10 cellular contexts compared by ENCODE assay signal in genomic region chr3:113287111-113287817, GRCh38.
DNase-seq lines count a peak whose midpoint lies in the region; ATAC-seq, FAIRE-seq and TF ChIP-seq lines count a peak whose summit lies in the region.
"Had no signal": no experiment of that assay in that cellular context is flagged by ENCODE, and none has a peak within 500 bp of the region (broad histone marks: within the 10 kb centered on the region; RNA-seq: fewer than 3 reads in every experiment).

No MANE protein-coding gene starts in this region.

- H3K9me2 ChIP-seq in OCI-LY7 (ENCODE audit: insufficient read depth, low read length): no peaks in the 10 kb centered on the region

- H3K4me2 ChIP-seq in OCI-LY7 (ENCODE audit: low read length): no peak overlapping the region

- peak; percentile 47 for ATAC-seq in Panc1
- no peak for ATAC-seq in activated T-helper 17 cell treated with anti-CD3 and anti-CD28 coated beads, Interleukin-2, amount 50 U/mL, for 72 hours (replicated peaks)

- peaks cover 7% of the 10 kb centered on the region; the same call in 1 of the 2 replicates for H3K27me3 ChIP-seq in Panc1 (ENCODE audit: control insufficient read depth, insufficient read depth, low read length)
- H3K27me3 ChIP-seq in esophagus squamous epithelium: no peaks in the 10 kb centered on the region

- no peaks in the 10 kb centered on the region for H3K4me1 Mint-ChIP-seq in activated T-helper 17 cell treated with anti-CD3 and anti-CD28 coated beads, Interleukin-2, amount 50 U/mL, for 72 hours

- CTCF ChIA-PET in Panc1 (lab: Charles Lee) (interaction anchor here (1.0 to 1.5 kb wide), 3 partner anchors 144 to 290 kb away, joined by 4 to 5 read pairs (median 5); no protein-coding TSS in a partner anchor), OCI-LY7 (lab: Charles Lee; ENCODE audit: unreplicated experiment) (interaction anchor here (1.0 kb wide), 1 partner anchor 290 kb away, joined by 4 read pairs; no protein-coding TSS in a partner anchor)

- DNase-seq in EH (ENCODE audit: low read depth) (peak; percentile 68), Panc1 (ENCODE audit: low read depth, low spot score) (peak; percentile 46), esophagus squamous epithelium (lab: John Stamatoyannopoulos, UW) (no peak), pons (ENCODE audit: low spot score) (peak; percentile 20), OCI-LY7 (ENCODE audit: low spot score) (no peak), GM19239 (ENCODE audit: insufficient read length, low spot score) (no peak)
- DNase-seq in stimulated activated CD4-positive, alpha-beta T cell treated with anti-CD3 and anti-CD28 coated beads, Interleukin-12 subunit alpha, Interleukin-12 subunit beta, amount 100 ng/mL, for 4 hours: no peak
- DNase-seq: cortex of kidney had no signal

- no peak overlapping the region for H3K27ac Mint-ChIP-seq in activated T-helper 17 cell treated with anti-CD3 and anti-CD28 coated beads, Interleukin-2, amount 50 U/mL, for 72 hours

- H3K4me3 Mint-ChIP-seq in activated T-helper 17 cell treated with anti-CD3 and anti-CD28 coated beads, Interleukin-2, amount 50 U/mL, for 72 hours: no peak overlapping the region

- no peaks in the 10 kb centered on the region for H4K20me1 ChIP-seq in OCI-LY7 (ENCODE audit: insufficient read depth, low read length)

- in situ Hi-C loops in Panc1 (cut with HindIII; ENCODE audit: low pct_unique_long_range_greater_than_20kb, low sequenced_read_pairs): no loop called here

- 24 to 42% methylated on average over 10 of the region's 10 CpGs for WGBS in esophagus squamous epithelium, 2 donors

- no TSS peak for BruUV-seq in Panc1 (replicated peaks; lab: Mats Ljungman, UMichigan)
- BruUV-seq in OCI-LY7 (replicated peaks; lab: Mats Ljungman, UMichigan): no TSS peak

- no peaks in the 10 kb centered on the region for H3K36me3 Mint-ChIP-seq in activated T-helper 17 cell treated with anti-CD3 and anti-CD28 coated beads, Interleukin-2, amount 50 U/mL, for 72 hours (ENCODE audit: low read depth)

- no peak for TF ChIP-seq POLR2A in esophagus squamous epithelium (IDR thresholded peaks at IDR 0.05)

- no peak overlapping the region for H3K27ac ChIP-seq in Panc1 (ENCODE audit: low read length)
- H3K27ac ChIP-seq in esophagus squamous epithelium: peak overlapping the region; percentile 42 to 77 (median 64)
- no peak overlapping the region for H3K27ac ChIP-seq in OCI-LY7 (ENCODE audit: low read depth, low read length, poor library complexity, severe bottlenecking)

- intact Hi-C loops in Panc1 (cut with micrococcal nuclease; ENCODE audit: unreplicated experiment): loop anchor here (5.0 kb wide), 2 partner anchors 250 to 340 kb away; no protein-coding TSS in a partner anchor
- intact Hi-C loops in esophagus squamous epithelium (cut with DNase I): loop anchor here (5.0 kb wide), 2 partner anchors 150 to 235 kb away; no protein-coding TSS in a partner anchor
- intact Hi-C loops in OCI-LY7 (cut with micrococcal nuclease; ENCODE audit: unreplicated experiment): loop anchor here (5.0 kb wide), 2 partner anchors 150 to 555 kb away; no protein-coding TSS in a partner anchor

- H2AFZ ChIP-seq in OCI-LY7 (ENCODE audit: low read length): no peak overlapping the region

- H3K79me2 ChIP-seq in OCI-LY7 (ENCODE audit: insufficient read depth, low read depth, low read length): no peaks in the 10 kb centered on the region

- peaks cover 4% of the 10 kb centered on the region for H3K27me3 Mint-ChIP-seq in activated T-helper 17 cell treated with anti-CD3 and anti-CD28 coated beads, Interleukin-2, amount 50 U/mL, for 72 hours

- H3K4me1 ChIP-seq in Panc1 (ENCODE audit: control insufficient read depth, insufficient read depth, low read length) (peaks cover 8% of the 10 kb centered on the region), esophagus squamous epithelium (peaks cover 7 to 53% (median 23%) of the 10 kb centered on the region in 3 donors), OCI-LY7 (ENCODE audit: insufficient read depth, low read length, poor library complexity, severe bottlenecking) (no peaks in the 10 kb centered on the region)

- no peak for FAIRE-seq in GM19239 (lab: Jason Lieb, UNC)
- FAIRE-seq: TTC549 had no signal

- POLR2A ChIA-PET in Panc1 (lab: Charles Lee) (no interaction called here), OCI-LY7 (lab: Charles Lee) (interaction anchor here (0.6 to 1.6 kb wide), 2 partner anchors 10 to 13 kb away, joined by 3 read pairs; no protein-coding TSS in a partner anchor)

- TF ChIP-seq CTCF in Panc1 (IDR thresholded peaks at IDR 0.05) (no peak), esophagus squamous epithelium (IDR thresholded peaks at IDR 0.05) (peak in 1 of 6 experiments; percentile 4), OCI-LY7 (conservative IDR thresholded peaks at IDR 0.05; ENCODE audit: low read length) (no peak)

- H3K4me3 ChIP-seq in Panc1 (ENCODE audit: low read depth in 2 of 2, low read length in 2 of 2) (no peak overlapping the region), esophagus squamous epithelium (no peak overlapping the region), OCI-LY7 (ENCODE audit: low read depth, low read length, poor library complexity, severe bottlenecking) (no peak overlapping the region)

- no peaks in the 10 kb centered on the region for H3K9me3 ChIP-seq in Panc1 (ENCODE audit: control insufficient read depth, insufficient read depth, low read depth, low read length)
- no peaks in the 10 kb centered on the region for H3K9me3 ChIP-seq in esophagus squamous epithelium
- H3K9me3 ChIP-seq in OCI-LY7 (ENCODE audit: low read length): no peaks in the 10 kb centered on the region

- no peaks in the 10 kb centered on the region for H3K9me3 Mint-ChIP-seq in activated T-helper 17 cell treated with anti-CD3 and anti-CD28 coated beads, Interleukin-2, amount 50 U/mL, for 72 hours

- no peaks in the 10 kb centered on the region for H3K36me3 ChIP-seq in Panc1 (ENCODE audit: control insufficient read depth, insufficient read depth, low read length)
- H3K36me3 ChIP-seq in esophagus squamous epithelium: peaks cover 0 to 34% (median 0%) of the 10 kb centered on the region in 3 donors
- no peaks in the 10 kb centered on the region for H3K36me3 ChIP-seq in OCI-LY7 (ENCODE audit: insufficient read depth, low read length)

Comparison
In these comparisons a context has a peak if more than half of its experiments do, and no peak if none do; other contexts are left out.
1. DNase-seq: peak in EH (single experiment), Panc1 (single experiment) and pons (single experiment); none in esophagus squamous epithelium (single experiment), stimulated activated CD4-positive, alpha-beta T cell treated with anti-CD3 and anti-CD28 coated beads, Interleukin-12 subunit alpha, Interleukin-12 subunit beta, amount 100 ng/mL, for 4 hours (single experiment), OCI-LY7 (single experiment) and GM19239 (single experiment).
2. H3K27ac ChIP-seq: peak in esophagus squamous epithelium (4 of 4); none in Panc1 (single experiment) and OCI-LY7 (single experiment).